Comparison of ENCODE assay signal across 22 cellular contexts in genomic region chr14:84490081-84490480, GRCh38.
"Had no signal": no experiment of that assay in that cellular context is flagged by ENCODE, and none has a peak within 500 bp of the region (broad histone marks: within the 10 kb centered on the region; RNA-seq: fewer than 3 reads in every experiment).

No MANE protein-coding gene starts in this region.

- H3K9ac ChIP-seq: neural progenitor cell, parathyroid adenoma had no signal

- H3K4me1 ChIP-seq: neural progenitor cell, parathyroid adenoma, psoas muscle, right lobe of liver, sigmoid colon, stomach, tibial artery, transverse colon, upper lobe of right lung, uterus had no signal

- H3K4me3 ChIP-seq: neural progenitor cell, ovary, psoas muscle, right lobe of liver, sigmoid colon, stomach, tibial artery, transverse colon, upper lobe of right lung, uterus had no signal

- H3K27ac ChIP-seq: neural progenitor cell, ovary, parathyroid adenoma, psoas muscle, right lobe of liver, sigmoid colon, stomach, tibial artery, transverse colon, upper lobe of right lung, uterus had no signal

- H3K9me3 ChIP-seq: ovary, psoas muscle, right lobe of liver, sigmoid colon, stomach, tibial artery, transverse colon, upper lobe of right lung, uterus had no signal

- H3K27me3 ChIP-seq: neural progenitor cell, ovary, right lobe of liver, sigmoid colon, stomach, tibial artery, transverse colon, upper lobe of right lung, uterus had no signal

- DNase-seq: natural killer cell; occipital lobe; ovary; posterior cingulate gyrus; psoas muscle; right cardiac atrium; right lobe of liver; sigmoid colon; small intestine; stimulated activated CD4-positive, alpha-beta T cell treated with anti-CD3 and anti-CD28 coated beads, Interleukin-15, amount 100 ng/mL, for 24 hours; stimulated activated CD4-positive, alpha-beta T cell treated with anti-CD3 and anti-CD28 coated beads, Interleukin-2, amount 100 ng/mL, for 24 hours; stimulated activated CD4-positive, alpha-beta T cell treated with anti-CD3 and anti-CD28 coated beads, Interleukin-2, amount 100 ng/mL, for 48 hours; stimulated activated CD4-positive, alpha-beta T cell treated with anti-CD3 and anti-CD28 coated beads, Interleukin-4, amount 100 ng/mL, for 24 hours; stimulated activated naive B cell treated with anti-CD40 and anti-IgM and Interleukin-4, amounts not matched to agents 10 μg/mL and 1 μg/mL and 100 μg/mL, for 72 hours; stimulated activated naive CD4-positive, alpha-beta T cell treated with Interleukin-2 at 50 U/mL for 16 hours; stomach; tibial artery; transverse colon; upper lobe of right lung; uterus had no signal

- H3K36me3 ChIP-seq: neural progenitor cell, ovary, right lobe of liver, sigmoid colon, stomach, tibial artery, transverse colon, upper lobe of right lung, uterus had no signal

- FAIRE-seq: small intestine had no signal

- H2AFZ ChIP-seq: neural progenitor cell, parathyroid adenoma had no signal

- H3K79me2 ChIP-seq: parathyroid adenoma had no signal

- H3K4me2 ChIP-seq: neural progenitor cell had no signal
